ENCODE assay signal across 1 cellular context in genomic region chr5:115209279-115209678, GRCh38.
TF ChIP-seq lines count a peak whose summit lies in the region.

No MANE protein-coding gene starts in this region.

TF ChIP-seq in GM12878, 131 proteins besides CTCF, POLR2A, EP300 and RAD21 (continued from another document and continues in another):
- TF ChIP-seq ZBTB40 (IDR thresholded peaks at IDR 0.05; ENCODE audit: borderline replicate concordance) (no peak), STAT3 (IDR thresholded peaks at IDR 0.05; ENCODE audit: low read depth, low read length) (0 out of 2 replicates have a peak, but pooled peaks have one; percentile 83), ATF3 (IDR thresholded peaks at IDR 0.05; ENCODE audit: borderline replicate concordance, extremely low read depth, low read depth, low read length) (no peak), CBX5 (IDR thresholded peaks at IDR 0.05; ENCODE audit: low read depth) (0 out of 2 replicates have a peak, but pooled peaks have one; percentile 44), TAF1 (IDR thresholded peaks at IDR 0.05; ENCODE audit: borderline replicate concordance, low read depth, low read length) (no peak), SIX5 (IDR thresholded peaks at IDR 0.05; ENCODE audit: low read depth, low read length, severe bottlenecking) (no peak), GATAD2B (conservative IDR thresholded peaks at IDR 0.05; ENCODE audit: low read depth) (0 out of 2 replicates have a peak, but pooled peaks have one; percentile 24), ESRRA (IDR thresholded peaks at IDR 0.05; ENCODE audit: low read length) (no peak), MEF2B (IDR thresholded peaks at IDR 0.05; ENCODE audit: partially characterized antibody, poor library complexity, severe bottlenecking) (peak; percentile 68), RFX5 (IDR thresholded peaks at IDR 0.05; ENCODE audit: low read depth, low read length) (no peak), RCOR1 (conservative IDR thresholded peaks at IDR 0.05; ENCODE audit: low read depth, low read length) (no peak), NFXL1 (IDR thresholded peaks at IDR 0.05; ENCODE audit: borderline replicate concordance) (no peak), REST (IDR thresholded peaks at IDR 0.05; ENCODE audit: low read depth, low read length) (no peak), RBBP5 (conservative IDR thresholded peaks at IDR 0.05) (no peak), KAT2A (conservative IDR thresholded peaks at IDR 0.05; ENCODE audit: control insufficient read depth, low read depth, low read length) (no peak), NR2C1 (IDR thresholded peaks at IDR 0.05) (no peak), ATF7 (IDR thresholded peaks at IDR 0.05; ENCODE audit: low read depth) (peak; percentile 88), MYC (IDR thresholded peaks at IDR 0.05; ENCODE audit: insufficient read depth, insufficient read length, insufficient replicate concordance, low read length, severe bottlenecking) (no peak), NBN (IDR thresholded peaks at IDR 0.05) (peak; percentile 73; the same call in 1 of the 2 replicates), STAT1 (conservative IDR thresholded peaks at IDR 0.05) (no peak), RELA (IDR thresholded peaks at IDR 0.05; ENCODE audit: borderline replicate concordance, partially characterized antibody) (no peak), CREM (IDR thresholded peaks at IDR 0.05; ENCODE audit: low read depth) (peak; percentile 77), ZBTB11 (CRISPR knock-in tag; IDR thresholded peaks at IDR 0.05) (no peak), IRF5 (IDR thresholded peaks at IDR 0.05; ENCODE audit: borderline replicate concordance) (no peak; the same call in 1 of the 2 replicates), NFIC (IDR thresholded peaks at IDR 0.05; ENCODE audit: low read depth, low read length) (peak; percentile 91), FOXK2 (IDR thresholded peaks at IDR 0.05) (no peak), BACH1 (IDR thresholded peaks at IDR 0.05; ENCODE audit: borderline replicate concordance) (peak; percentile 41; the same call in 1 of the 2 replicates), ZNF274 (IDR thresholded peaks at IDR 0.05; ENCODE audit: insufficient read depth, insufficient read length) (no peak), EED (IDR thresholded peaks at IDR 0.05; ENCODE audit: low read depth) (peak; percentile 94), CHD2 (IDR thresholded peaks at IDR 0.05; ENCODE audit: borderline replicate concordance, low read depth, low read length) (no peak), ZNF687 (IDR thresholded peaks at IDR 0.05) (no peak), HSF1 (IDR thresholded peaks at IDR 0.05; ENCODE audit: low read depth, low read length) (no peak), MTA2 (IDR thresholded peaks at IDR 0.05; ENCODE audit: low read depth) (peak; percentile 97), NRF1 (conservative IDR thresholded peaks at IDR 0.05; ENCODE audit: low read depth, low read length) (no peak), ZBTB33 (IDR thresholded peaks at IDR 0.05) (no peak), USF1 (IDR thresholded peaks at IDR 0.05; ENCODE audit: borderline replicate concordance, extremely low read length, insufficient read depth, low read depth, low read length) (no peak), ZNF24 (IDR thresholded peaks at IDR 0.05) (no peak), WRNIP1 (IDR thresholded peaks at IDR 0.05; ENCODE audit: borderline replicate concordance, low read depth, low read length) (no peak), DPF2 (IDR thresholded peaks at IDR 0.05) (peak; percentile 92)
